Comparison of ENCODE assay signal across 8 cellular contexts in genomic region chr5:75509956-75510355, GRCh38. TPM values are rescaled to one million over a fixed set of nuclear protein-coding genes. Genes with fewer than 3 reads are reported as not detected.
DNase-seq lines count a peak whose midpoint lies in the region; ATAC-seq and TF ChIP-seq lines count a peak whose summit lies in the region.

No MANE protein-coding gene starts in this region.

- H2BK20ac ChIP-seq in H9 (ENCODE audit: low read depth, low read length, poor library complexity, severe bottlenecking): no peak overlapping the region

- H3K14ac ChIP-seq in H9 (ENCODE audit: insufficient read depth, low read length): no peak overlapping the region

- H3K27me3 Mint-ChIP-seq in H9 (ENCODE audit: low read depth) (no peaks in the 10 kb centered on the region), immature natural killer cell (ENCODE audit: low read depth in 3 of 3) (peaks cover 0 to 3% (median 0%) of the 10 kb centered on the region in 3 donors)

- peak overlapping the region; percentile 75 to 93 (median 85) for H3K4me3 ChIP-seq in stomach

- no peak overlapping the region for H2AK5ac ChIP-seq in H9 (ENCODE audit: insufficient read length, low read length)

- H3K27me3 ChIP-seq in H9 (ENCODE audit: insufficient read depth, low read length): no peaks in the 10 kb centered on the region
- H3K27me3 ChIP-seq in stomach: no peaks in the 10 kb centered on the region

- no peak overlapping the region for H2BK120ac ChIP-seq in H9 (ENCODE audit: low read depth, low read length, poor library complexity, severe bottlenecking)

- H2BK15ac ChIP-seq in H9 (ENCODE audit: low read depth, low read length): no peak overlapping the region

- H3K9ac ChIP-seq in H9 (ENCODE audit: extremely low read depth, insufficient read length, low read length): no peak overlapping the region

- H3K9me3 Mint-ChIP-seq in H9 (no peaks in the 10 kb centered on the region; a peak in 1 of 5 replicates), immature natural killer cell (no peaks in the 10 kb centered on the region)
- no peaks in the 10 kb centered on the region for H3K9me3 Mint-ChIP-seq in activated naive CD4-positive, alpha-beta T cell treated with anti-CD3 and anti-CD28 coated beads, Interleukin-2, amount 50 U/mL, for 72 hours

- no peak for TF ChIP-seq CTCF in H9 (conservative IDR thresholded peaks at IDR 0.05)
- TF ChIP-seq CTCF in stomach (IDR thresholded peaks at IDR 0.05): no peak

- H2AFZ ChIP-seq in H9 (ENCODE audit: low read length): no peak overlapping the region

- no CpG with 5 or more reads among the region's 1 CpG for WGBS in H9 (ENCODE audit: extremely low coverage, insufficient read length, low lambda C conversion rate)
- 0 to 3% (median 0%) methylated on average over 1 of the region's 1 CpG for WGBS in stomach, 5 donors

- H4K20me1 ChIP-seq in H9 (ENCODE audit: control insufficient read depth, insufficient read depth, insufficient read length): no peaks in the 10 kb centered on the region

- H3K56ac ChIP-seq in H9 (ENCODE audit: insufficient read length, low read depth, low read length): no peak overlapping the region

- H3K18ac ChIP-seq in H9 (ENCODE audit: insufficient read length, low read depth, low read length): no peak overlapping the region

- ATAC-seq in activated naive CD4-positive, alpha-beta T cell treated with anti-CD3 and anti-CD28 coated beads, Interleukin-2, amount 50 U/mL, for 72 hours: no peak

- H4K91ac ChIP-seq in H9 (ENCODE audit: insufficient read length, low read depth, low read length): no peak overlapping the region

- no peak for TF ChIP-seq EP300 in stomach (IDR thresholded peaks at IDR 0.05)

- peaks cover 5% of the 10 kb centered on the region for H3K23me2 ChIP-seq in H9 (ENCODE audit: insufficient read length, low read depth, low read length, poor library complexity, severe bottlenecking)

- H4K5ac ChIP-seq in H9 (ENCODE audit: insufficient read length, low read depth, low read length): no peak overlapping the region

- peaks cover 19 to 23% of the 10 kb centered on the region in 2 experiments for H3K4me1 Mint-ChIP-seq in H9
- peaks cover 41 to 64% of the 10 kb centered on the region in 2 donors for H3K4me1 Mint-ChIP-seq in immature natural killer cell

- H3K4ac ChIP-seq in H9 (ENCODE audit: low read depth, low read length): no peak overlapping the region

- peak overlapping the region; percentile 99 for H3K4me2 ChIP-seq in H9 (ENCODE audit: insufficient read depth, insufficient read length, low read length)

- TF ChIP-seq POLR2A in stomach (IDR thresholded peaks at IDR 0.05): no peak

- H3K27ac Mint-ChIP-seq in H9 (no peak overlapping the region), immature natural killer cell (peak overlapping the region in 4 of 6 donors; percentile 4 to 85 (median 28))
- peak overlapping the region; percentile 95 to 97 for H3K27ac Mint-ChIP-seq in activated naive CD4-positive, alpha-beta T cell treated with anti-CD3 and anti-CD28 coated beads, Interleukin-2, amount 50 U/mL, for 72 hours

- H3K4me1 ChIP-seq in H9 (ENCODE audit: insufficient read depth, low read length) (no peaks in the 10 kb centered on the region), stomach (peaks cover 9 to 74% (median 53%) of the 10 kb centered on the region in 4 donors)

- H2BK12ac ChIP-seq in H9 (ENCODE audit: insufficient read length, low read depth, low read length): no peak overlapping the region

- H3K36me3 Mint-ChIP-seq in H9 (ENCODE audit: insufficient read depth in 1 of 3, low read depth in 3 of 3) (peaks cover 2 to 13% (median 11%) of the 10 kb centered on the region in 3 experiments), immature natural killer cell (no peaks in the 10 kb centered on the region)
- peaks cover 15 to 27% of the 10 kb centered on the region in 2 donors for H3K36me3 Mint-ChIP-seq in activated naive CD4-positive, alpha-beta T cell treated with anti-CD3 and anti-CD28 coated beads, Interleukin-2, amount 50 U/mL, for 72 hours

- no peak overlapping the region for H4K8ac ChIP-seq in H9 (replicated peaks; ENCODE audit: insufficient read length, low read depth, low read length)

- no peak overlapping the region for H2BK5ac ChIP-seq in H9 (ENCODE audit: insufficient read length, low read length)

- H3K4me3 Mint-ChIP-seq in H9 (peak overlapping the region; percentile 95 to 99), immature natural killer cell (peak overlapping the region; percentile 89 to 97 (median 95))

- H3K27ac ChIP-seq in H9 (ENCODE audit: insufficient read length, low read depth, low read length) (no peak overlapping the region), stomach (peak overlapping the region in 4 of 5 donors; percentile 86 to 92 (median 91))

- in situ Hi-C loops in ACHN (cut with HindIII; ENCODE audit: low pct_ligation_motif_present, low pct_unique_long_range_greater_than_20kb, low sequenced_read_pairs): no loop called here

- H3K79me1 ChIP-seq in H9 (ENCODE audit: insufficient read depth, low read depth, low read length, poor library complexity, severe bottlenecking): peaks cover under 1% of the 10 kb centered on the region

- H3K9me3 ChIP-seq in H9 (ENCODE audit: control insufficient read depth, low read depth, low read length): no peaks in the 10 kb centered on the region
- no peaks in the 10 kb centered on the region for H3K9me3 ChIP-seq in stomach

- DNase-seq in ACHN (peak; percentile 49), H9 (no peak), immature natural killer cell (no peak), stomach (no peak), T1000 (lab: John Stamatoyannopoulos, UW) (no peak), cerebellum (ENCODE audit: low spot score) (no peak), SKM-1 (lab: John Stamatoyannopoulos, UW; ENCODE audit: unreplicated experiment) (no peak)
- DNase-seq in activated naive CD4-positive, alpha-beta T cell treated with anti-CD3 and anti-CD28 coated beads, Interleukin-2, amount 50 U/mL, for 72 hours (ENCODE audit: low spot score in 2 of 2): no peak

- H3K36me3 ChIP-seq in stomach: peaks cover 0 to 4% (median 3%) of the 10 kb centered on the region in 4 donors

- intact Hi-C loops in stomach (cut with DNase I; ENCODE audit: low total_unique reads): no loop called here

- H3K23ac ChIP-seq in H9 (ENCODE audit: insufficient read length, low read depth, low read length): no peak overlapping the region

- peaks cover 9% of the 10 kb centered on the region; the same call in 1 of the 2 replicates for H3K79me2 ChIP-seq in H9 (ENCODE audit: insufficient read depth, low read length)

- H3T11ph ChIP-seq in H9 (ENCODE audit: low read length): no peak overlapping the region

RNA-seq across cellular contexts. Expression of gene CERT1, which starts 1.5 kb away (rescaled TPM):
- total RNA-seq in H9 (2021): 48.1 and 50.2 TPM in 2 replicates
- total RNA-seq in activated naive CD4-positive, alpha-beta T cell treated with anti-CD3 and anti-CD28 coated beads, Interleukin-2, amount 50 U/mL, for 72 hours: 10 to 100 TPM; 30.3 to 32.5 TPM
- polyA plus RNA-seq in immature natural killer cell: 10 to 100 TPM in 2 of 3 donors, 1 to 10 TPM in 1; 8.2 to 22.0 (median 11.7) TPM
- total RNA-seq in stomach: 10 to 100 TPM; 19.1 to 81.0 (median 41.3) TPM
- polyA plus RNA-seq in stomach: 10 to 100 TPM in 1 of 3 donors, 1 to 10 TPM in 2; 7.3 to 10.5 (median 9.0) TPM
- 55.9 TPM for total RNA-seq in cerebellum

RNA-seq across cellular contexts. Expression of gene POLK, which starts 1.7 kb away (rescaled TPM):
- total RNA-seq in H9 (2021) (7.6 and 9.9 TPM in 2 replicates), stomach (100 to 1,000 TPM in 1 of 5 donors, 10 to 100 TPM in 4; 11.9 to 145 (median 69.2) TPM), cerebellum (51.1 TPM)
- total RNA-seq in activated naive CD4-positive, alpha-beta T cell treated with anti-CD3 and anti-CD28 coated beads, Interleukin-2, amount 50 U/mL, for 72 hours: 10 to 100 TPM; 35.4 to 44.7 TPM
- polyA plus RNA-seq in immature natural killer cell (10 to 100 TPM in 2 of 3 donors, 1 to 10 TPM in 1; 8.0 to 17.3 (median 11.7) TPM), stomach (1 to 10 TPM; 3.7 to 4.7 (median 4.6) TPM)

Comparison
In these comparisons a context has a peak if more than half of its experiments do, and no peak if none do; other contexts are left out.
1. H3K27ac Mint-ChIP-seq: peak in activated naive CD4-positive, alpha-beta T cell treated with anti-CD3 and anti-CD28 coated beads, Interleukin-2, amount 50 U/mL, for 72 hours (2 of 2) and immature natural killer cell (4 of 6); none in H9 (0 of 3).